ENCODE assay signal across 1 cellular context in the genomic region with DNA sequence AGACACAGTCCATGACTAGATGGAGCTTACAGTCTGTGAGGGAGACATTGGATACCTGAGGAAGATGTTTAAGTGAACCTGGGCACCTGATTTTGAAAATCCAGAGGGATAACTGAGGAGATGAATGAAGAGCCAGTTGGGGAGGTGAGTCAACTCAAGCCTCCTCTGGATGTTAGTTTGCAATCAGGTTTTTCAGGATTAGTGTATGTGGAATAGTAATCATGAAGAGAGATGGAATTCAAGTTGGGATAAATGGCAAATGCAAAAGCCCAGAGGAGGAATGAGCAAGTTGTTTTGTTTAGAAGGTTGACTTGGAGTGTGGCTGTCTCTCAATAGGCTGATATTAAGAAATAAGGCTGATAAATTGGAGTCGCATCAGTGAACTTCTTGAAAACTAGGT.
TF ChIP-seq lines count a peak whose summit lies in the region.

No MANE protein-coding gene starts in this region.

TF ChIP-seq in IMR-90, 13 proteins besides CTCF, POLR2A, EP300 and RAD21 (continued from another document):
- TF ChIP-seq, protein P1, sequence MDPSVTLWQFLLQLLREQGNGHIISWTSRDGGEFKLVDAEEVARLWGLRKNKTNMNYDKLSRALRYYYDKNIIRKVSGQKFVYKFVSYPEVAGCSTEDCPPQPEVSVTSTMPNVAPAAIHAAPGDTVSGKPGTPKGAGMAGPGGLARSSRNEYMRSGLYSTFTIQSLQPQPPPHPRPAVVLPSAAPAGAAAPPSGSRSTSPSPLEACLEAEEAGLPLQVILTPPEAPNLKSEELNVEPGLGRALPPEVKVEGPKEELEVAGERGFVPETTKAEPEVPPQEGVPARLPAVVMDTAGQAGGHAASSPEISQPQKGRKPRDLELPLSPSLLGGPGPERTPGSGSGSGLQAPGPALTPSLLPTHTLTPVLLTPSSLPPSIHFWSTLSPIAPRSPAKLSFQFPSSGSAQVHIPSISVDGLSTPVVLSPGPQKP (IDR thresholded peaks at IDR 0.05; ENCODE audit: borderline replicate concordance, low read depth, low read length): no peak
- TF ChIP-seq MXI1 (IDR thresholded peaks at IDR 0.05; ENCODE audit: borderline replicate concordance, low read depth, low read length): no peak
